Comparison of ENCODE assay signal across 20 cellular contexts in genomic region chr5:28310696-28311095, GRCh38.
"Had no signal": no experiment of that assay in that cellular context is flagged by ENCODE, and none has a peak within 500 bp of the region (broad histone marks: within the 10 kb centered on the region; RNA-seq: fewer than 3 reads in every experiment).

No MANE protein-coding gene starts in this region.

- H3K27me3 Mint-ChIP-seq: central memory CD8-positive, alpha-beta T cell; natural killer cell treated with Interleukin-12 subunit alpha and Interleukin-12 subunit beta and Interleukin-15 and Interleukin-18, amount 100 ng/mL, for 72 hours had no signal

- H3K4me1 Mint-ChIP-seq: central memory CD8-positive, alpha-beta T cell; immature natural killer cell had no signal

- H3K27ac ChIP-seq: heart right ventricle, parathyroid adenoma, psoas muscle, skin epidermis, stomach, thoracic aorta, transverse colon had no signal

- H3K36me3 ChIP-seq: heart right ventricle, stomach, thoracic aorta, transverse colon had no signal

- H3K27ac Mint-ChIP-seq: immature natural killer cell; mesothelial cell of epicardium; natural killer cell treated with Interleukin-12 subunit alpha and Interleukin-12 subunit beta and Interleukin-15 and Interleukin-18, amount 100 ng/mL, for 72 hours had no signal

- H3K4me3 ChIP-seq: heart right ventricle, psoas muscle, skin epidermis, stomach, thoracic aorta, transverse colon had no signal

- H3K4me3 Mint-ChIP-seq: central memory CD8-positive, alpha-beta T cell; immature natural killer cell; mesothelial cell of epicardium; natural killer cell treated with Interleukin-12 subunit alpha and Interleukin-12 subunit beta and Interleukin-15 and Interleukin-18, amount 100 ng/mL, for 72 hours had no signal

- H3K4me1 ChIP-seq: heart right ventricle, parathyroid adenoma, psoas muscle, stomach, transverse colon had no signal

- H3K9me3 Mint-ChIP-seq: central memory CD8-positive, alpha-beta T cell had no signal

- H3K27me3 ChIP-seq: heart right ventricle, stomach, transverse colon had no signal

- H3K36me3 Mint-ChIP-seq: immature natural killer cell; natural killer cell treated with Interleukin-12 subunit alpha and Interleukin-12 subunit beta and Interleukin-15 and Interleukin-18, amount 100 ng/mL, for 72 hours had no signal

- DNase-seq: effector memory CD4-positive, alpha-beta T cell; heart right ventricle; immature natural killer cell; left cardiac atrium; psoas muscle; retina; stimulated activated CD4-positive, alpha-beta T cell treated with anti-CD3 and anti-CD28 coated beads, Interleukin-2, amount 100 ng/mL, for 24 hours; stimulated activated CD4-positive, alpha-beta T cell treated with anti-CD3 and anti-CD28 coated beads, Interleukin-4, amount 100 ng/mL, for 4 hours; stimulated activated naive CD4-positive, alpha-beta T cell; stomach; substantia nigra; transverse colon had no signal

- H3K9me3 ChIP-seq: psoas muscle, thoracic aorta had no signal

- ATAC-seq: esophagus mucosa; heart right ventricle; left cardiac atrium; natural killer cell treated with Interleukin-12 subunit alpha and Interleukin-12 subunit beta and Interleukin-15 and Interleukin-18, amount 100 ng/mL, for 72 hours; psoas muscle; sciatic nerve had no signal
